ENCODE assay signal across 13 cellular contexts in genomic region chr17:2176484-2177175, GRCh38.
DNase-seq lines count a peak whose midpoint lies in the region; ATAC-seq and TF ChIP-seq lines count a peak whose summit lies in the region.
"Had no signal": no experiment of that assay in that cellular context is flagged by ENCODE, and none has a peak within 500 bp of the region (broad histone marks: within the 10 kb centered on the region; RNA-seq: fewer than 3 reads in every experiment).

No MANE protein-coding gene starts in this region.

- H3K9me3 Mint-ChIP-seq in H9 (no peaks in the 10 kb centered on the region), WTC11 (no peaks in the 10 kb centered on the region), immature natural killer cell (no peaks in the 10 kb centered on the region)
- H3K9me3 Mint-ChIP-seq: dendritic cell treated with granulocyte-macrophage colony-stimulating factor and Interleukin-4, amounts not matched to agents 40 ng/mL and 50 ng/mL, for 4 days had no signal

- H3K4me3 Mint-ChIP-seq in H9, result no peak overlapping the region
- H3K4me3 Mint-ChIP-seq in WTC11, result no peak overlapping the region
- H3K4me3 Mint-ChIP-seq in immature natural killer cell, result peak overlapping the region in 2 of 5 donors; percentile 14 to 62
- H3K4me3 Mint-ChIP-seq: dendritic cell treated with granulocyte-macrophage colony-stimulating factor and Interleukin-4, amounts not matched to agents 40 ng/mL and 50 ng/mL, for 4 days had no signal

- H3K27me3 ChIP-seq in H9 (ENCODE audit: insufficient read depth, low read length), result no peaks in the 10 kb centered on the region
- H3K27me3 ChIP-seq in prostate gland (replicated peaks; ENCODE audit: insufficient read depth), result no peaks in the 10 kb centered on the region
- H3K27me3 ChIP-seq: BLaER1 had no signal

- H3K27ac Mint-ChIP-seq in H9 (peak overlapping the region in 2 of 3 experiments; percentile 34 to 45; a peak in 2 of 7 replicates), WTC11 (peak overlapping the region; percentile 33; the same call in 1 of the 2 replicates), immature natural killer cell (peak overlapping the region; percentile 74 to 95 (median 90))

- no CpG with 5 or more reads among the region's 8 CpGs for WGBS in H9 (ENCODE audit: extremely low coverage, insufficient read length, low lambda C conversion rate)
- 39% methylated on average over 8 of the region's 8 CpGs for WGBS in prostate gland

- H3K27me3 Mint-ChIP-seq in H9 (ENCODE audit: low read depth) (no peaks in the 10 kb centered on the region), WTC11 (ENCODE audit: low read depth) (no peaks in the 10 kb centered on the region), immature natural killer cell (ENCODE audit: low read depth in 3 of 3) (peaks cover 0 to 1% (median 0%) of the 10 kb centered on the region in 3 donors)

- H3K4me1 Mint-ChIP-seq in H9 (peaks cover 11 to 18% of the 10 kb centered on the region in 2 experiments), WTC11 (peaks cover 19% of the 10 kb centered on the region), immature natural killer cell (peaks cover 74 to 78% of the 10 kb centered on the region in 2 donors)

- CTCF ChIA-PET in WTC11 (lab: Charles Lee), result interaction anchor here (0.6 to 3.7 kb wide), 4 partner anchors 43 to 106 kb away, joined by 3 to 19 read pairs (median 5); no protein-coding TSS in a partner anchor

- H3K4me2 ChIP-seq in H9 (ENCODE audit: insufficient read depth, insufficient read length, low read length), result no peak overlapping the region
- H3K4me2 ChIP-seq: BLaER1 had no signal

- H3K56ac ChIP-seq in H9 (ENCODE audit: insufficient read length, low read depth, low read length), result no peak overlapping the region

- H3K9me3 ChIP-seq in H9 (ENCODE audit: control insufficient read depth, low read depth, low read length) (no peaks in the 10 kb centered on the region), prostate gland (no peaks in the 10 kb centered on the region)
- H3K9me3 ChIP-seq: BLaER1 had no signal

- no peak overlapping the region for H2BK15ac ChIP-seq in H9 (ENCODE audit: low read depth, low read length)

- ATAC-seq in WTC11 (no peak), GM21786 (IDR thresholded peaks at IDR 0.05; ENCODE audit: unreplicated experiment) (no peak), GM21529 (IDR thresholded peaks at IDR 0.05; ENCODE audit: unreplicated experiment) (no peak)
- ATAC-seq: GM12878 had no signal

- no peak overlapping the region for H2BK12ac ChIP-seq in H9 (ENCODE audit: insufficient read length, low read depth, low read length)

- TF ChIP-seq POLR2A in prostate gland (IDR thresholded peaks at IDR 0.05), result no peak

- H3K23me2 ChIP-seq in H9 (ENCODE audit: insufficient read length, low read depth, low read length, poor library complexity, severe bottlenecking), result no peaks in the 10 kb centered on the region

- H3K36me3 ChIP-seq in prostate gland, result no peaks in the 10 kb centered on the region

- H4K5ac ChIP-seq in H9 (ENCODE audit: insufficient read length, low read depth, low read length), result no peak overlapping the region

- no peak overlapping the region for H3K4me3 ChIP-seq in prostate gland
- H3K4me3 ChIP-seq: BLaER1, GM12878 had no signal

- DNase-seq in H9, result no peak
- no peak for DNase-seq in WTC11 (ENCODE audit: low spot score)
- DNase-seq in immature natural killer cell, result no peak
- DNase-seq in prostate gland (ENCODE audit: low spot score), result no peak
- no peak for DNase-seq in inferior parietal cortex (ENCODE audit: extremely low spot score)
- DNase-seq in HT-29 (ENCODE audit: low spot score), result no peak
- DNase-seq: NCI-H1436, NCI-H526 had no signal

- no peak overlapping the region for H3T11ph ChIP-seq in H9 (ENCODE audit: low read length)

- no peak overlapping the region for H2AK5ac ChIP-seq in H9 (ENCODE audit: insufficient read length, low read length)

- H3K4ac ChIP-seq in H9 (ENCODE audit: low read depth, low read length), result no peak overlapping the region

- H2AFZ ChIP-seq in H9 (ENCODE audit: low read length), result no peak overlapping the region

- H3K18ac ChIP-seq in H9 (ENCODE audit: insufficient read length, low read depth, low read length), result no peak overlapping the region

- H2BK20ac ChIP-seq in H9 (ENCODE audit: low read depth, low read length, poor library complexity, severe bottlenecking), result no peak overlapping the region

- 0 out of 2 replicates have a peak, but pooled peaks cover 1% of the 10 kb centered on the region for H3K79me2 ChIP-seq in H9 (ENCODE audit: insufficient read depth, low read length)

- no peak overlapping the region for H3K9ac ChIP-seq in H9 (ENCODE audit: extremely low read depth, insufficient read length, low read length)
- H3K9ac ChIP-seq: BLaER1 had no signal

- no peak overlapping the region for H3K14ac ChIP-seq in H9 (ENCODE audit: insufficient read depth, low read length)

- no peak overlapping the region for H3K23ac ChIP-seq in H9 (ENCODE audit: insufficient read length, low read depth, low read length)

- POLR2A ChIA-PET in WTC11 (lab: Charles Lee), result no interaction called here

- H4K91ac ChIP-seq in H9 (ENCODE audit: insufficient read length, low read depth, low read length), result no peak overlapping the region

- H3K4me1 ChIP-seq in H9 (ENCODE audit: insufficient read depth, low read length) (peaks cover 2% of the 10 kb centered on the region; the same call in 1 of the 2 replicates), prostate gland (replicated peaks) (peaks cover 27% of the 10 kb centered on the region)

- H4K20me1 ChIP-seq in H9 (ENCODE audit: control insufficient read depth, insufficient read depth, insufficient read length), result no peaks in the 10 kb centered on the region

- no peak overlapping the region for H4K8ac ChIP-seq in H9 (replicated peaks; ENCODE audit: insufficient read length, low read depth, low read length)

- no peaks in the 10 kb centered on the region for H3K79me1 ChIP-seq in H9 (ENCODE audit: insufficient read depth, low read depth, low read length, poor library complexity, severe bottlenecking)

- no peak overlapping the region for H2BK120ac ChIP-seq in H9 (ENCODE audit: low read depth, low read length, poor library complexity, severe bottlenecking)

- H3K27ac ChIP-seq in H9 (ENCODE audit: insufficient read length, low read depth, low read length) (no peak overlapping the region), prostate gland (peak overlapping the region; percentile 68 to 69)
- H3K27ac ChIP-seq: BLaER1 had no signal

- intact Hi-C loops in prostate gland (cut with DNase I), result no loop called here

- no peak overlapping the region for H2BK5ac ChIP-seq in H9 (ENCODE audit: insufficient read length, low read length)

- H3K36me3 Mint-ChIP-seq in H9 (ENCODE audit: insufficient read depth in 1 of 3, low read depth in 3 of 3), result peaks cover 0 to 12% (median 0%) of the 10 kb centered on the region in 3 experiments; a peak in 4 of 7 replicates
- H3K36me3 Mint-ChIP-seq in WTC11, result no peaks in the 10 kb centered on the region
- peaks cover 19 to 39% (median 33%) of the 10 kb centered on the region in 3 donors for H3K36me3 Mint-ChIP-seq in immature natural killer cell

- TF ChIP-seq CTCF in H9 (conservative IDR thresholded peaks at IDR 0.05) (no peak), WTC11 (IDR thresholded peaks at IDR 0.05) (no peak), prostate gland (IDR thresholded peaks at IDR 0.05) (no peak)

TF ChIP-seq in WTC11, 78 proteins besides CTCF, POLR2A, EP300 and RAD21 (continues in another document):
- TF ChIP-seq FOXJ3 (CRISPR knock-in tag; IDR thresholded peaks at IDR 0.05; ENCODE audit: borderline replicate concordance), result no peak
- TF ChIP-seq IRF2 (CRISPR knock-in tag; IDR thresholded peaks at IDR 0.05; ENCODE audit: borderline replicate concordance, low read depth), result no peak
- no peak for TF ChIP-seq IRF1 (CRISPR knock-in tag; IDR thresholded peaks at IDR 0.05)
- no peak for TF ChIP-seq NR2C2 (CRISPR knock-in tag; IDR thresholded peaks at IDR 0.05)
- TF ChIP-seq ESRRA (CRISPR knock-in tag; IDR thresholded peaks at IDR 0.05; ENCODE audit: borderline replicate concordance), result no peak
- no peak for TF ChIP-seq ERG (CRISPR knock-in tag; IDR thresholded peaks at IDR 0.05)
- no peak for TF ChIP-seq ZNF416 (CRISPR knock-in tag; IDR thresholded peaks at IDR 0.05)
- TF ChIP-seq, protein P1, sequence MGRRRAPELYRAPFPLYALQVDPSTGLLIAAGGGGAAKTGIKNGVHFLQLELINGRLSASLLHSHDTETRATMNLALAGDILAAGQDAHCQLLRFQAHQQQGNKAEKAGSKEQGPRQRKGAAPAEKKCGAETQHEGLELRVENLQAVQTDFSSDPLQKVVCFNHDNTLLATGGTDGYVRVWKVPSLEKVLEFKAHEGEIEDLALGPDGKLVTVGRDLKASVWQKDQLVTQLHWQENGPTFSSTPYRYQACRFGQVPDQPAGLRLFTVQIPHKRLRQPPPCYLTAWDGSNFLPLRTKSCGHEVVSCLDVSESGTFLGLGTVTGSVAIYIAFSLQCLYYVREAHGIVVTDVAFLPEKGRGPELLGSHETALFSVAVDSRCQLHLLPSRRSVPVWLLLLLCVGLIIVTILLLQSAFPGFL (CRISPR knock-in tag; IDR thresholded peaks at IDR 0.05; ENCODE audit: borderline replicate concordance), result no peak

Comparison
In these comparisons a context has a peak if more than half of its experiments do, and no peak if none do; other contexts are left out.
1. H3K27ac Mint-ChIP-seq: peak in every context shown above with its lines; median percentile 90 in immature natural killer cell; 40 in H9; 33 in WTC11.